In the genomic region with DNA sequence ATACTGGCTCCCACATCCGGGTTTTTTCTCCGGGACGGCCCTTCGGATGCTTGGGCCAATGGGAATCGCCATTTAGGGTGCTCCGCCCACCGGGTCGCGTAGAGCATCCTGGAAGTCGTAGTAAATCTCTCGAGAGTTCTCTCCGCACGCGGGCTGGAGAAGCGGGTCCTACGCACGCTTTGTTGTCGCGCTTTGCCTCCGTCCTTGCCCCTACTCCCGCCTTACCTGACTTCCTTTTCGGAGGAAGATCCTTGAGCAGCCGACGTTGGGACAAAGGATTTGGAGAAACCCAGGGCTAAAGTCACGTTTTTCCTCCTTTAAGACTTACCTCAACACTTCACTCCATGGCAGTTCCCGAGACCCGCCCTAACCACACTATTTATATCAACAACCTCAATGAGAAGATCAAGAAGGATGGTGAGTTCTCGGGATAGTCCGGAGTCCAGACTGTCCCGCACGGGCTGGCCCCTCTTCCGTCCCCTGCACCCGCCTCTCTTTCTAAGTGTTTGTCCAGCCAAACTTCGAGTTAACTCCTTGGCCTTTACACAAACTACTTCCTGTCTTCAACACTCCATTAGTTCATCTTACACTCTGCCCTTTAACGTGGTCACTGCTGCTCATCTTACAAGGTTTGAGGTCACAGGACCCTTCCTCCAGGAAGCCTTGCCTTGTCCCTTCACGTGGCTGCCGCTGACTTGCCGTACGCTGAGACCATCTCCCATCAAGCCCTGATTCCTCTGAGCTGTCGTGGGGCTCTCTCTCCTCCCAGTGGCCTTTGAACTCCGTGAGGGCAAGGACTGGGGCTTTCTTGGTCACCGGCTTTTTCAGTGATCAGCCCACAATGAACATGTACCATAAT, we compare ENCODE assay signal across 8 cellular contexts. TPM values are rescaled to one million over a fixed set of nuclear protein-coding genes. Genes with fewer than 3 reads are reported as not detected.
A peak's percentile ranks its signal among the peaks of the same experiment; 100 is the strongest.
DNase-seq lines count a peak whose midpoint lies in the region; ATAC-seq, FAIRE-seq and TF ChIP-seq lines count a peak whose summit lies in the region.

TSS of gene SNRPA (plus strand) at position 139 of the 859 bp plus-strand sequence. CDS start at position 345, 206 bp downstream.

- peak; percentile 91 for FAIRE-seq in GM12892 (lab: Jason Lieb, UNC)

- DNase-seq in GM12892 (ENCODE audit: insufficient read length) (peak; percentile 79), NCI-H146 (lab: John Stamatoyannopoulos, UW) (peak; percentile 99), T-helper 1 cell (peak; percentile 90 to 97 (median 94)), amniotic epithelial cell (ENCODE audit: low read depth) (peak; percentile 95), left cardiac atrium (peak; percentile 98), posterior vena cava (ENCODE audit: low spot score) (peak; percentile 98), ureter (ENCODE audit: low spot score) (peak; percentile 97)

- ATAC-seq in HG02852 (IDR thresholded peaks at IDR 0.05; ENCODE audit: unreplicated experiment): peak; percentile 49
- peak; percentile 83 to 91 for ATAC-seq in left cardiac atrium

- peak; percentile 83 for TF ChIP-seq POLR2A in GM12892 (IDR thresholded peaks at IDR 0.05; ENCODE audit: low read depth, low read length)

- intact Hi-C loops in left cardiac atrium (cut with DNase I): loop anchor here in 1 of 2 donors (5.0 kb wide), 1 partner anchor 34 kb away; the partner anchor contains the start of genes COQ8B and ITPKC
- intact Hi-C loops in posterior vena cava (cut with DNase I): loop anchor here in 1 of 2 donors (5.0 kb wide), 1 partner anchor 34 kb away; the partner anchor contains the start of genes COQ8B and ITPKC

RNA-seq across cellular contexts. Expression of gene SNRPA, which starts in this region (rescaled TPM):
- 122 TPM for polyA plus RNA-seq in GM12892 (2012; ENCODE audit: missing spikeins)
- total RNA-seq in left cardiac atrium (10 to 100 TPM; 23.1 to 34.9 TPM), posterior vena cava (10 to 100 TPM; 37.1 to 46.1 TPM), ureter (74.0 TPM)

Comparison
In these comparisons a context has a peak if more than half of its experiments do, and no peak if none do; other contexts are left out.
1. Peak in every context shown above with its lines: DNase-seq and ATAC-seq.